ENCODE assay signal across 10 cellular contexts in the genomic region with DNA sequence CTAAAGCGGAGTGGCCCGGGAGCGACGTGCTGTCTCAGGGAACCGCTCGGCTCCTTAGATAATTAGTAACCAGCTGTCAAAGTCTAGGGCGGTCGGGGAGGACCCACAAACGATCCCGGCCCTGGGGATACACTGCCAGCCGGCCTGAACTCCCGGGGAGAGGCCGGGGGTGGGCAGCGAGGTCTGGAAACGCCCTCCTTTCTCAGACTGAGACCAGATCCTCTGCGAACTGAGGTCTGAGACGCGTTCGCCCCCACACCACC. TPM values are rescaled to one million over a fixed set of nuclear protein-coding genes. Genes with fewer than 3 reads are reported as not detected.
DNase-seq lines count a peak whose midpoint lies in the region; ATAC-seq lines count a peak whose summit lies in the region.
"Had no signal": no experiment of that assay in that cellular context is flagged by ENCODE, and none has a peak within 500 bp of the region (broad histone marks: within the 10 kb centered on the region; RNA-seq: fewer than 3 reads in every experiment).

No MANE protein-coding gene starts in this region.

- CTCF ChIA-PET in T-cell (lab: Charles Lee): interaction anchor here in 1 of 2 donors (0.6 kb wide), 1 partner anchor 199 kb away, joined by 3 read pairs; no protein-coding TSS in a partner anchor

- ATAC-seq in T-cell (replicated peaks in 1 of 4) (peak in 1 of 4 experiments; percentile 29), GM19463 (IDR thresholded peaks at IDR 0.05; ENCODE audit: unreplicated experiment) (no peak), HG03196 (IDR thresholded peaks at IDR 0.05; ENCODE audit: unreplicated experiment) (no peak), HG02588 (IDR thresholded peaks at IDR 0.05; ENCODE audit: unreplicated experiment) (no peak)
- ATAC-seq in stimulated activated effector memory CD8-positive, alpha-beta T cell treated with anti-CD3 and anti-CD28 coated beads, Interleukin-12 subunit alpha, Interleukin-12 subunit beta, amount 100 ng/mL, for 72 hours: no peak

- H3K36me3 Mint-ChIP-seq in T-helper 2 cell treated with Interferon-gamma antibody and Interleukin-4, amounts not matched to agents 5 μg/mL and 100 μg/mL, for 36 hours (ENCODE audit: low read depth): peaks cover 3% of the 10 kb centered on the region
- no peaks in the 10 kb centered on the region for H3K36me3 Mint-ChIP-seq in T-cell
- H3K36me3 Mint-ChIP-seq in stimulated activated effector memory CD8-positive, alpha-beta T cell treated with anti-CD3 and anti-CD28 coated beads, Interleukin-12 subunit alpha, Interleukin-12 subunit beta, amount 100 ng/mL, for 72 hours: no peaks in the 10 kb centered on the region

- H3K4me1 Mint-ChIP-seq in T-helper 2 cell treated with Interferon-gamma antibody and Interleukin-4, amounts not matched to agents 5 μg/mL and 100 μg/mL, for 36 hours (ENCODE audit: low read depth): peaks cover 21% of the 10 kb centered on the region
- H3K4me1 Mint-ChIP-seq in T-cell: peaks cover 27 to 30% (median 29%) of the 10 kb centered on the region in 3 donors
- H3K4me1 Mint-ChIP-seq in stimulated activated effector memory CD8-positive, alpha-beta T cell treated with anti-CD3 and anti-CD28 coated beads, Interleukin-12 subunit alpha, Interleukin-12 subunit beta, amount 100 ng/mL, for 72 hours: peaks cover 22% of the 10 kb centered on the region

- POLR2A ChIA-PET in T-cell (lab: Charles Lee): no interaction called here

- peak overlapping the region; percentile 52 for H3K4me3 Mint-ChIP-seq in T-helper 2 cell treated with Interferon-gamma antibody and Interleukin-4, amounts not matched to agents 5 μg/mL and 100 μg/mL, for 36 hours
- peak overlapping the region; percentile 56 to 68 (median 57) for H3K4me3 Mint-ChIP-seq in T-cell
- H3K4me3 Mint-ChIP-seq in stimulated activated effector memory CD8-positive, alpha-beta T cell treated with anti-CD3 and anti-CD28 coated beads, Interleukin-12 subunit alpha, Interleukin-12 subunit beta, amount 100 ng/mL, for 72 hours: peak overlapping the region; percentile 60

- peaks cover 84% of the 10 kb centered on the region for H3K27me3 Mint-ChIP-seq in T-helper 2 cell treated with Interferon-gamma antibody and Interleukin-4, amounts not matched to agents 5 μg/mL and 100 μg/mL, for 36 hours (ENCODE audit: low read depth)
- H3K27me3 Mint-ChIP-seq in T-cell: peaks cover 59 to 76% of the 10 kb centered on the region in 2 donors

- no peak overlapping the region for H3K27ac Mint-ChIP-seq in T-helper 2 cell treated with Interferon-gamma antibody and Interleukin-4, amounts not matched to agents 5 μg/mL and 100 μg/mL, for 36 hours
- H3K27ac Mint-ChIP-seq in T-cell: no peak overlapping the region
- no peak overlapping the region for H3K27ac Mint-ChIP-seq in stimulated activated effector memory CD8-positive, alpha-beta T cell treated with anti-CD3 and anti-CD28 coated beads, Interleukin-12 subunit alpha, Interleukin-12 subunit beta, amount 100 ng/mL, for 72 hours

- DNase-seq in T-helper 2 cell treated with Interferon-gamma antibody and Interleukin-4, amounts not matched to agents 5 μg/mL and 100 μg/mL, for 36 hours (ENCODE audit: low spot score): no peak
- DNase-seq in T-helper 2 cell (no peak), T-cell (peak in 1 of 34 experiments; percentile 8), iPS-NIHi7 (ENCODE audit: extremely low spot score) (peak; percentile 32)
- DNase-seq in stimulated activated effector memory CD8-positive, alpha-beta T cell treated with anti-CD3 and anti-CD28 coated beads, Interleukin-12 subunit alpha, Interleukin-12 subunit beta, amount 100 ng/mL, for 72 hours (ENCODE audit: low spot score in 2 of 2): peak in 1 of 2 donors; percentile 54
- DNase-seq: dorsolateral prefrontal cortex had no signal

- no peaks in the 10 kb centered on the region for H3K9me3 Mint-ChIP-seq in T-helper 2 cell treated with Interferon-gamma antibody and Interleukin-4, amounts not matched to agents 5 μg/mL and 100 μg/mL, for 36 hours
- no peaks in the 10 kb centered on the region for H3K9me3 Mint-ChIP-seq in T-cell
- no peaks in the 10 kb centered on the region for H3K9me3 Mint-ChIP-seq in stimulated activated effector memory CD8-positive, alpha-beta T cell treated with anti-CD3 and anti-CD28 coated beads, Interleukin-12 subunit alpha, Interleukin-12 subunit beta, amount 100 ng/mL, for 72 hours

RNA-seq across cellular contexts. Expression of a gene that starts 1.3 kb away (rescaled TPM):
- under 1 TPM in 3 of 5 donors, not detected in 2; 0.10 to 0.19 (median 0.15) TPM for total RNA-seq in T-cell
- total RNA-seq: M059J had no signal
